Comparison of ENCODE assay signal across 11 cellular contexts in genomic region chr9:95024097-95024671, GRCh38.
DNase-seq lines count a peak whose midpoint lies in the region; ATAC-seq lines count a peak whose summit lies in the region.
"Had no signal": no experiment of that assay in that cellular context is flagged by ENCODE, and none has a peak within 500 bp of the region (broad histone marks: within the 10 kb centered on the region; RNA-seq: fewer than 3 reads in every experiment).

No MANE protein-coding gene starts in this region.

- H3K27ac Mint-ChIP-seq in activated CD4-positive, alpha-beta T cell treated with anti-CD3 and anti-CD28 coated beads, Interleukin-2, amount 10 ng/mL, durations not matched to agents 7 days and 5 days: no peak overlapping the region

- H3K4me1 ChIP-seq in rectal smooth muscle tissue (ENCODE audit: control insufficient read depth, insufficient read depth, low read length): peaks cover 72% of the 10 kb centered on the region

- DNase-seq in DMS79 (lab: John Stamatoyannopoulos, UW) (peak; percentile 27), amniotic epithelial cell (ENCODE audit: low read depth) (peak; percentile 36), iPS-NIHi11 (ENCODE audit: low spot score) (peak; percentile 42)
- no peak for DNase-seq in activated CD4-positive, alpha-beta T cell treated with anti-CD3 and anti-CD28 coated beads, Interleukin-2, amount 10 ng/mL, durations not matched to agents 7 days and 5 days
- DNase-seq: activated CD4-positive, alpha-beta T cell treated with anti-CD3 and anti-CD28 coated beads for 4 hours; NCI-H446 treated with DMSO at 0.1 percent for 48 hours had no signal

- H3K9me3 Mint-ChIP-seq in activated CD4-positive, alpha-beta T cell treated with anti-CD3 and anti-CD28 coated beads, Interleukin-2, amount 10 ng/mL, durations not matched to agents 7 days and 5 days: no peaks in the 10 kb centered on the region
- H3K9me3 Mint-ChIP-seq: central memory CD8-positive, alpha-beta T cell had no signal

- peaks cover 5% of the 10 kb centered on the region for H3K36me3 ChIP-seq in rectal smooth muscle tissue (ENCODE audit: control insufficient read depth, insufficient read depth, low read length)

- POLR2A ChIA-PET in activated CD4-positive, alpha-beta T cell treated with anti-CD3 and anti-CD28 coated beads, Interleukin-2, amount 10 ng/mL, durations not matched to agents 7 days and 5 days (lab: Charles Lee): no interaction called here

- no peak overlapping the region for H3K9ac ChIP-seq in rectal smooth muscle tissue (ENCODE audit: low read length)

- peaks cover under 1% of the 10 kb centered on the region for H3K4me1 Mint-ChIP-seq in activated CD4-positive, alpha-beta T cell treated with anti-CD3 and anti-CD28 coated beads, Interleukin-2, amount 10 ng/mL, durations not matched to agents 7 days and 5 days
- H3K4me1 Mint-ChIP-seq: central memory CD8-positive, alpha-beta T cell had no signal

- H3K4me3 ChIP-seq in rectal smooth muscle tissue (ENCODE audit: low read length): peak overlapping the region; percentile 25

- CTCF ChIA-PET in activated CD4-positive, alpha-beta T cell treated with anti-CD3 and anti-CD28 coated beads, Interleukin-2, amount 10 ng/mL, durations not matched to agents 7 days and 5 days (lab: Charles Lee): no interaction called here

- H3K4me3 Mint-ChIP-seq in activated CD4-positive, alpha-beta T cell treated with anti-CD3 and anti-CD28 coated beads, Interleukin-2, amount 10 ng/mL, durations not matched to agents 7 days and 5 days: no peak overlapping the region
- H3K4me3 Mint-ChIP-seq: central memory CD8-positive, alpha-beta T cell had no signal

- H3K27me3 ChIP-seq in rectal smooth muscle tissue (ENCODE audit: control insufficient read depth, insufficient read depth, low read length): no peaks in the 10 kb centered on the region

- H3K27ac ChIP-seq in rectal smooth muscle tissue (ENCODE audit: low read depth, low read length): peak overlapping the region; percentile 86

- ATAC-seq in HG03039 (IDR thresholded peaks at IDR 0.05; ENCODE audit: unreplicated experiment) (no peak), GM21529 (IDR thresholded peaks at IDR 0.05; ENCODE audit: unreplicated experiment) (no peak), GM19452 (IDR thresholded peaks at IDR 0.05; ENCODE audit: unreplicated experiment) (no peak)

- H3K27me3 Mint-ChIP-seq in activated CD4-positive, alpha-beta T cell treated with anti-CD3 and anti-CD28 coated beads, Interleukin-2, amount 10 ng/mL, durations not matched to agents 7 days and 5 days: no peaks in the 10 kb centered on the region
- H3K27me3 Mint-ChIP-seq: central memory CD8-positive, alpha-beta T cell had no signal

- H3K36me3 Mint-ChIP-seq in activated CD4-positive, alpha-beta T cell treated with anti-CD3 and anti-CD28 coated beads, Interleukin-2, amount 10 ng/mL, durations not matched to agents 7 days and 5 days (ENCODE audit: low read depth): no peaks in the 10 kb centered on the region
